22 cellular contexts compared by ENCODE assay signal in the genomic region with DNA sequence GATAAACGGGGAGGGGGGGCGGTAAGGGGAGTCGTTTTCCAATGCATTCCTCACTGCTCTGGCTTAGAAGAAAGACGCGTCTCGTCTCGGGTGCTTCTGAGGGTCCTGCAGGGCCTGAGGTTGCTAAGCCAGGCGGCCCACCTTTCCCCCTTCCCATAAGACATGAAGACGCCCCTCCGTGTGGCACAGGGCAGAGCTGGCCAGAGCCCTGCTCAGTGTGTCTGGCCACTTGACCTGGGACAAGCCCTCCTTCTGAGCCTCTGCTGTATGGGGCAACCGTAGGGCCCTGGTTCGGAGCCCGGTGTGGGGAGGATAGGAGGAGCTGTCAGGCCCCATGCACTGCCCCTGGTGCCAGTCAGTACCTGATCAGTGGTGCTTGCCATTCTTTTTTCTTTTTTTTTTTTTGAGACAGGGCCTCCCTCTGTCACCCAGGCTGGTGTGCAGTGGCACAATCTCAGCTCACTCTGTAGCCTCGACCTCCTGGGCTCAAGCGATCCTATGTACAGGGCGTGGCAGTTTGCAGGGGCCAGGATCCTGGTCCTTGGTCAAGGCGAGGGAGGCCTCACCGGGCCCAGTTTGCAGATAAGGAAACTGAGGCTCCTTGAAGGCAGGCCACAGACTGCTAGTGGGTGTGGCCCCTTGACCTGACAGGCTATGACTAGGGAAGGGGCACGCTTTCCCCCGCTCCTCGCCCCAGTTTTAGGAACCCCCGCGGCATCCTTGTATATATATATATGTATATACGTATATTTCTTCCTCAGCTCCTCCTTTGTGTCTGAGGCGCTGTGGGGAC.
A peak's percentile ranks its signal among the peaks of the same experiment; 100 is the strongest.
DNase-seq lines count a peak whose midpoint lies in the region; ATAC-seq and TF ChIP-seq lines count a peak whose summit lies in the region.
"Had no signal": no experiment of that assay in that cellular context is flagged by ENCODE, and none has a peak within 500 bp of the region (broad histone marks: within the 10 kb centered on the region; RNA-seq: fewer than 3 reads in every experiment).

No MANE protein-coding gene starts in this region.

- H3K27ac ChIP-seq in BLaER1 (peak overlapping the region; percentile 55), RWPE1 (peak overlapping the region; percentile 12; the same call in 1 of the 2 replicates), iPS-20b (ENCODE audit: low read length) (peak overlapping the region; percentile 32), ovary (peak overlapping the region; percentile 82 to 86)
- H3K27ac ChIP-seq: foreskin keratinocyte had no signal

- TF ChIP-seq EP300 in ovary (IDR thresholded peaks at IDR 0.05): no peak

- POLR2A ChIA-PET in RWPE1 (lab: Yijun Ruan, JAX; ENCODE audit: low non-redundant PET): interaction anchor here (0.5 kb wide), 1 partner anchor 346 kb away, joined by 3 read pairs; no protein-coding TSS in a partner anchor

- H3K36me3 ChIP-seq in BLaER1 (peaks cover under 1% of the 10 kb centered on the region; the same call in 1 of the 2 replicates), iPS-20b (ENCODE audit: insufficient read depth, low read depth, low read length) (no peaks in the 10 kb centered on the region), ovary (no peaks in the 10 kb centered on the region)
- H3K36me3 ChIP-seq: ascending aorta, HAP-1 had no signal

- H3K27me3 ChIP-seq in BLaER1 (no peaks in the 10 kb centered on the region), iPS-20b (ENCODE audit: insufficient read depth, low read length) (no peaks in the 10 kb centered on the region), ovary (no peaks in the 10 kb centered on the region)
- H3K27me3 ChIP-seq: ascending aorta had no signal

- ATAC-seq in GM19035 (IDR thresholded peaks at IDR 0.05; ENCODE audit: unreplicated experiment): no peak
- ATAC-seq: foreskin keratinocyte, GM12878 had no signal

- H3K9ac ChIP-seq in BLaER1 (no peak overlapping the region), iPS-20b (ENCODE audit: low read depth, low read length) (no peak overlapping the region)

- TF ChIP-seq POLR2A in ovary (IDR thresholded peaks at IDR 0.05): no peak

- CTCF ChIA-PET in RWPE1 (lab: Yijun Ruan, JAX): interaction anchor here (0.6 to 1.3 kb wide), 3 partner anchors 12 to 261 kb away, joined by 3 to 7 read pairs (median 5); no protein-coding TSS in a partner anchor

- DNase-seq in RWPE1 (ENCODE audit: low spot score): no peak
- DNase-seq in ovary: peak in 1 of 5 donors; percentile 43
- no peak for DNase-seq in central memory CD4-positive, alpha-beta T cell
- no peak for DNase-seq in cerebellum (ENCODE audit: low spot score)
- no peak for DNase-seq in stimulated activated CD4-positive, alpha-beta T cell treated with anti-CD3 and anti-CD28 coated beads, Interleukin-4, amount 100 ng/mL, for 24 hours
- DNase-seq: activated naive CD4-positive, alpha-beta T cell treated with anti-CD3 and anti-CD28 coated beads, Interleukin-2, amount 50 U/mL, for 16 hours; C1 segment of cervical spinal cord; Calu3; foreskin keratinocyte; hippocampal formation; NCI-H1092 treated with DMSO at 0.1 percent for 48 hours; NCI-H1930; RPMI8226; stimulated activated CD4-positive, alpha-beta T cell treated with anti-CD3 and anti-CD28 coated beads, Interleukin-1b, Interleukin-23, amount 100 ng/mL, for 48 hours; T1000 had no signal

- H3K9me3 ChIP-seq in BLaER1 (peaks cover 4% of the 10 kb centered on the region), iPS-20b (ENCODE audit: insufficient read depth, low read depth, low read length) (0 out of 2 replicates have a peak, but pooled peaks cover 1% of the 10 kb centered on the region), ovary (no peaks in the 10 kb centered on the region)
- H3K9me3 ChIP-seq: HAP-1 had no signal

- 79 to 86% (median 84%) methylated on average over 23 to 25 of the region's 25 CpGs for WGBS in ovary, 3 donors

- TF ChIP-seq CTCF in RWPE1 (conservative IDR thresholded peaks at IDR 0.05; ENCODE audit: low read depth) (no peak), ovary (IDR thresholded peaks at IDR 0.05) (no peak)

- H3K4me3 ChIP-seq in BLaER1 (no peak overlapping the region), iPS-20b (ENCODE audit: low read length) (no peak overlapping the region), ovary (no peak overlapping the region)
- H3K4me3 ChIP-seq: ascending aorta, GM12878, HAP-1, skin epidermis had no signal

- peak overlapping the region; percentile 92 for H3K4me2 ChIP-seq in BLaER1

- peaks cover 74% of the 10 kb centered on the region for H3K4me1 ChIP-seq in BLaER1
- H3K4me1 ChIP-seq in iPS-20b (ENCODE audit: insufficient read depth, low read length): 0 out of 2 replicates have a peak, but pooled peaks cover 5% of the 10 kb centered on the region
- H3K4me1 ChIP-seq in ovary (ENCODE audit: insufficient read depth): peaks cover 13% of the 10 kb centered on the region
- H3K4me1 ChIP-seq: foreskin keratinocyte had no signal

- no peaks in the 10 kb centered on the region for H4K20me1 ChIP-seq in BLaER1

- intact Hi-C loops in ovary (cut with DNase I): no loop called here

Comparison
In these comparisons a context has a peak if more than half of its experiments do, and no peak if none do; other contexts are left out.
1. H3K27ac ChIP-seq: peak in every context shown above with its lines; median percentile 84 in ovary; 55 in BLaER1; 32 in iPS-20b; 12 in RWPE1.